In genomic region chr5:33762859-33763258, GRCh38 we compare ENCODE assay signal across 1 cellular context.
TF ChIP-seq lines count a peak whose summit lies in the region.

No MANE protein-coding gene starts in this region.

TF ChIP-seq in WTC11, 78 proteins besides CTCF, POLR2A, EP300 and RAD21 (continued from another document):
- TF ChIP-seq AFF4 (CRISPR knock-in tag; IDR thresholded peaks at IDR 0.05; ENCODE audit: borderline replicate concordance) (no peak), NFYB (CRISPR knock-in tag; conservative IDR thresholded peaks at IDR 0.05; ENCODE audit: low read depth) (no peak), SP1 (CRISPR knock-in tag; conservative IDR thresholded peaks at IDR 0.05) (no peak), ZNF671 (CRISPR knock-in tag; IDR thresholded peaks at IDR 0.05) (no peak), ERG (CRISPR knock-in tag; IDR thresholded peaks at IDR 0.05) (no peak), PRRX2 (CRISPR knock-in tag; IDR thresholded peaks at IDR 0.05) (no peak), MXD4 (CRISPR knock-in tag; IDR thresholded peaks at IDR 0.05; ENCODE audit: borderline replicate concordance) (no peak), PREB (CRISPR knock-in tag; IDR thresholded peaks at IDR 0.05; ENCODE audit: borderline replicate concordance) (no peak), RORB (CRISPR knock-in tag; IDR thresholded peaks at IDR 0.05) (no peak)
